17 cellular contexts compared by ENCODE assay signal in genomic region chr15:77068633-77069032, GRCh38. TPM values are rescaled to one million over a fixed set of nuclear protein-coding genes. Genes with fewer than 3 reads are reported as not detected.
A peak's percentile ranks its signal among the peaks of the same experiment; 100 is the strongest.
DNase-seq lines count a peak whose midpoint lies in the region; ATAC-seq and TF ChIP-seq lines count a peak whose summit lies in the region.
"Had no signal": no experiment of that assay in that cellular context is flagged by ENCODE, and none has a peak within 500 bp of the region (broad histone marks: within the 10 kb centered on the region; RNA-seq: fewer than 3 reads in every experiment).

No MANE protein-coding gene starts in this region.

- H3K9me2 ChIP-seq in GM23248 (ENCODE audit: insufficient read depth) = no peaks in the 10 kb centered on the region

- H3K4me3 ChIP-seq in GM23248 (no peak overlapping the region), mucosa of rectum (ENCODE audit: low read length in 2 of 2) (peak overlapping the region; percentile 6 to 87), mucosa of descending colon (no peak overlapping the region)

- peaks cover 3% of the 10 kb centered on the region for H3K36me3 Mint-ChIP-seq in T-helper 17 cell (ENCODE audit: low read depth)
- H3K36me3 Mint-ChIP-seq in stimulated activated memory B cell treated with anti-CD40 and anti-IgM and Interleukin-4, amounts not matched to agents 10 μg/mL and 1 μg/mL and 100 μg/mL, for 72 hours = peaks cover 12% of the 10 kb centered on the region

- no peak for ATAC-seq in T-helper 17 cell
- ATAC-seq in stimulated activated memory B cell treated with anti-CD40 and anti-IgM and Interleukin-4, amounts not matched to agents 10 μg/mL and 1 μg/mL and 100 μg/mL, for 72 hours = no peak
- no peak for ATAC-seq in GM21619 (IDR thresholded peaks at IDR 0.05; ENCODE audit: unreplicated experiment)
- ATAC-seq in mucosa of descending colon = no peak
- ATAC-seq: activated naive CD4-positive, alpha-beta T cell treated with anti-CD3 and anti-CD28 coated beads, Interleukin-2, amount 50 U/mL, for 72 hours; effector memory CD8-positive, alpha-beta T cell had no signal

- no peak overlapping the region for H2AFZ ChIP-seq in GM23248

- peaks cover 38% of the 10 kb centered on the region for H3K4me1 ChIP-seq in GM23248 (ENCODE audit: insufficient read depth)
- H3K4me1 ChIP-seq in mucosa of rectum (ENCODE audit: control insufficient read depth in 2 of 2, insufficient read depth in 2 of 2, low read length in 2 of 2) = peaks cover 29 to 56% of the 10 kb centered on the region in 2 donors
- peaks cover 46% of the 10 kb centered on the region for H3K4me1 ChIP-seq in mucosa of descending colon (ENCODE audit: low read depth)

- no peak overlapping the region for H3K4me3 Mint-ChIP-seq in T-helper 17 cell
- no peak overlapping the region for H3K4me3 Mint-ChIP-seq in stimulated activated memory B cell treated with anti-CD40 and anti-IgM and Interleukin-4, amounts not matched to agents 10 μg/mL and 1 μg/mL and 100 μg/mL, for 72 hours

- H3K4me2 ChIP-seq in GM23248 (ENCODE audit: unreplicated experiment) = peak overlapping the region; percentile 89

- intact Hi-C loops in mucosa of descending colon (cut with DNase I, micrococcal nuclease) = no loop called here

- peaks cover 23% of the 10 kb centered on the region for H3K4me1 Mint-ChIP-seq in T-helper 17 cell
- H3K4me1 Mint-ChIP-seq in stimulated activated memory B cell treated with anti-CD40 and anti-IgM and Interleukin-4, amounts not matched to agents 10 μg/mL and 1 μg/mL and 100 μg/mL, for 72 hours = peaks cover 63% of the 10 kb centered on the region

- H3K27ac Mint-ChIP-seq in T-helper 17 cell = peak overlapping the region; percentile 89
- H3K27ac Mint-ChIP-seq in stimulated activated memory B cell treated with anti-CD40 and anti-IgM and Interleukin-4, amounts not matched to agents 10 μg/mL and 1 μg/mL and 100 μg/mL, for 72 hours = peak overlapping the region; percentile 67

- peaks cover 65% of the 10 kb centered on the region for H3K79me2 ChIP-seq in GM23248 (ENCODE audit: insufficient read depth)

- H3K27me3 Mint-ChIP-seq in T-helper 17 cell = no peaks in the 10 kb centered on the region
- H3K27me3 Mint-ChIP-seq in stimulated activated memory B cell treated with anti-CD40 and anti-IgM and Interleukin-4, amounts not matched to agents 10 μg/mL and 1 μg/mL and 100 μg/mL, for 72 hours = no peaks in the 10 kb centered on the region
- H3K27me3 Mint-ChIP-seq: effector memory CD8-positive, alpha-beta T cell had no signal

- no peak for DNase-seq in GM23248
- DNase-seq in T-helper 17 cell = no peak
- no peak for DNase-seq in 8988T
- no peak for DNase-seq in KG1 (lab: John Stamatoyannopoulos, UW)
- DNase-seq in mucosa of descending colon = no peak
- DNase-seq: activated CD4-positive, alpha-beta T cell treated with anti-CD3 and anti-CD28 coated beads for 48 hours; BE2C; effector memory CD8-positive, alpha-beta T cell; HFFc6; left ventricle myocardium inferior; occipital lobe; SIG-M5 had no signal

- H3K27me3 ChIP-seq in GM23248 (replicated peaks; ENCODE audit: insufficient read depth) = no peaks in the 10 kb centered on the region
- no peaks in the 10 kb centered on the region for H3K27me3 ChIP-seq in mucosa of rectum (ENCODE audit: control insufficient read depth in 2 of 2, insufficient read depth in 2 of 2, low read length in 2 of 2)
- H3K27me3 ChIP-seq: BE2C, cardiac muscle cell had no signal

- H3K9me3 Mint-ChIP-seq in stimulated activated memory B cell treated with anti-CD40 and anti-IgM and Interleukin-4, amounts not matched to agents 10 μg/mL and 1 μg/mL and 100 μg/mL, for 72 hours = no peaks in the 10 kb centered on the region
- H3K9me3 Mint-ChIP-seq: activated naive CD4-positive, alpha-beta T cell treated with anti-CD3 and anti-CD28 coated beads, Interleukin-2, amount 50 U/mL, for 72 hours; effector memory CD8-positive, alpha-beta T cell; HFFc6 had no signal

- H3K36me3 ChIP-seq in GM23248 (ENCODE audit: low read depth) = no peaks in the 10 kb centered on the region
- no peaks in the 10 kb centered on the region for H3K36me3 ChIP-seq in mucosa of rectum (ENCODE audit: control insufficient read depth in 2 of 2, insufficient read depth in 2 of 2, low read length in 2 of 2)
- no peaks in the 10 kb centered on the region for H3K36me3 ChIP-seq in mucosa of descending colon (ENCODE audit: low read depth)
- H3K36me3 ChIP-seq: cardiac muscle cell, left ventricle myocardium inferior had no signal

- H3K27ac ChIP-seq in GM23248 (no peak overlapping the region), mucosa of rectum (ENCODE audit: low read depth in 2 of 2, low read length in 2 of 2) (peak overlapping the region; percentile 94 to 96)
- H3K27ac ChIP-seq: cardiac muscle cell had no signal

- H3K9ac ChIP-seq in GM23248 = no peak overlapping the region
- peak overlapping the region in 1 of 2 donors; percentile 23 for H3K9ac ChIP-seq in mucosa of rectum (ENCODE audit: low read depth in 1 of 2, low read length in 2 of 2)

- WGBS in GM23248 (ENCODE audit: low coverage in 1 of 2, low lambda C conversion rate in 2 of 2, missing lambda C conversion rate in 2 of 2), 2 experiments = 92% methylated on average over 7 of the region's 7 CpGs

- peaks cover 5% of the 10 kb centered on the region; the same call in 1 of the 2 replicates for H4K20me1 ChIP-seq in GM23248 (ENCODE audit: insufficient read depth)

- H3K9me3 ChIP-seq in GM23248 (ENCODE audit: low read depth) (no peaks in the 10 kb centered on the region), T-helper 17 cell (ENCODE audit: control insufficient read depth, low read length, poor library complexity, severe bottlenecking) (no peaks in the 10 kb centered on the region), mucosa of rectum (ENCODE audit: control insufficient read depth in 2 of 2, low read length in 2 of 2) (no peaks in the 10 kb centered on the region), mucosa of descending colon (no peaks in the 10 kb centered on the region)
- H3K9me3 ChIP-seq: BE2C, left ventricle myocardium inferior had no signal

- no peak for TF ChIP-seq CTCF in mucosa of descending colon (IDR thresholded peaks at IDR 0.05)

- in situ Hi-C loops in GM23248 (cut with MboI) = no loop called here

- H3F3A ChIP-seq in GM23248 (ENCODE audit: insufficient read depth) = peaks cover 25% of the 10 kb centered on the region

RNA-seq across cellular contexts. Expression of gene TSPAN3, which starts 2.3 kb away (rescaled TPM):
- 321 and 332 TPM in 2 replicates for total RNA-seq in GM23248 (2014; rRNA removed; shearing (Covaris generic))
- 307 and 320 TPM in 2 replicates for polyA plus RNA-seq in GM23248 (2016; fragmentation: Nextera tagmentation; extraction: Ambion mirVana)
- total RNA-seq in T-helper 17 cell = 10 to 100 TPM; 10.6 to 11.0 TPM
- 100 to 1,000 TPM; 419 to 945 (median 666) TPM for total RNA-seq in mucosa of descending colon

Comparison
In these comparisons a context has a peak if more than half of its experiments do, and no peak if none do; other contexts are left out.
1. H3K4me3 ChIP-seq: peak in mucosa of rectum (2 of 2); none in GM23248 (single experiment) and mucosa of descending colon (single experiment).
2. RNA of gene TSPAN3, which starts 2.3 kb away (total RNA-seq): 419 to 945 TPM in mucosa of descending colon and 321 to 332 TPM in GM23248; 10.6 to 11.0 TPM in T-helper 17 cell; every median in the first group is over 10 times any median in the second.